ENCODE assay signal across 15 cellular contexts in genomic region chr2:215517391-215517790, GRCh38.
DNase-seq lines count a peak whose midpoint lies in the region; ATAC-seq, FAIRE-seq and TF ChIP-seq lines count a peak whose summit lies in the region.
"Had no signal": no experiment of that assay in that cellular context is flagged by ENCODE, and none has a peak within 500 bp of the region (broad histone marks: within the 10 kb centered on the region; RNA-seq: fewer than 3 reads in every experiment).

No MANE protein-coding gene starts in this region.

- no peak for TF ChIP-seq RAD21 in HepG2 (CRISPR knock-in tag; IDR thresholded peaks at IDR 0.05)

- in situ Hi-C loops in mammary epithelial cell (cut with MboI; ENCODE audit: low sequenced_read_pairs in 2 of 2) (no loop called here), HepG2 (cut with HindIII; ENCODE audit: extremely low pct_ligation_motif_present, low pct_unique_long_range_greater_than_20kb) (no loop called here)

- dilution Hi-C loops in mammary epithelial cell (cut with HindIII; ENCODE audit: low sequenced_read_pairs) = no loop called here

- TF ChIP-seq EP300 in HepG2 (IDR thresholded peaks at IDR 0.05; ENCODE audit: low read depth in 2 of 2, low read length in 2 of 2) = no peak
- no peak for TF ChIP-seq EP300 in HepG2 (CRISPR knock-in tag; IDR thresholded peaks at IDR 0.05; ENCODE audit: borderline replicate concordance)

- H3K4me2 ChIP-seq in mammary epithelial cell (ENCODE audit: insufficient read depth, low read depth, low read length) (no peak overlapping the region), HepG2 (ENCODE audit: low read depth, low read length) (no peak overlapping the region)
- H3K4me2 ChIP-seq: BLaER1 treated with 17β-estradiol and CSF1 and Interleukin-3, amounts not matched to agents 10 nM and 100 nM had no signal

- intact Hi-C loops in mammary epithelial cell (cut with micrococcal nuclease) = no loop called here
- intact Hi-C loops in HepG2 (cut with micrococcal nuclease; ENCODE audit: unreplicated experiment) = no loop called here
- intact Hi-C loops in Right ventricle myocardium superior (cut with DNase I) = no loop called here

- no peak for TF ChIP-seq POLR2A in HepG2 (IDR thresholded peaks at IDR 0.05; ENCODE audit: insufficient read depth in 1 of 2, low read depth in 2 of 2, low read length in 2 of 2)

- H3K9me3 ChIP-seq in mammary epithelial cell (replicated peaks; ENCODE audit: insufficient read depth, low read length) = no peaks in the 10 kb centered on the region
- H3K9me3 ChIP-seq in HepG2 (ENCODE audit: low read length) = no peaks in the 10 kb centered on the region
- H3K9me3 ChIP-seq: BLaER1 treated with 17β-estradiol and CSF1 and Interleukin-3, amounts not matched to agents 10 nM and 100 nM had no signal

- no peak for TF ChIP-seq CTCF in mammary epithelial cell (conservative IDR thresholded peaks at IDR 0.05 in 1 of 2, IDR thresholded peaks at IDR 0.05 in 1 of 2; ENCODE audit: extremely low read depth in 1 of 2, insufficient read depth in 1 of 2, low read depth in 1 of 2, low read length in 2 of 2)
- no peak for TF ChIP-seq CTCF in HepG2 (CRISPR knock-in tag; IDR thresholded peaks at IDR 0.05)

- BruUV-seq in mammary epithelial cell (replicated peaks; lab: Mats Ljungman, UMichigan) = no TSS peak
- BruUV-seq in HepG2 (replicated peaks; lab: Mats Ljungman, UMichigan) = no TSS peak

- H4K20me1 ChIP-seq in mammary epithelial cell (ENCODE audit: insufficient read depth, low read length) = no peaks in the 10 kb centered on the region
- H4K20me1 ChIP-seq in HepG2 (ENCODE audit: insufficient read depth, low read length) = no peaks in the 10 kb centered on the region
- H4K20me1 ChIP-seq: BLaER1 treated with 17β-estradiol and CSF1 and Interleukin-3, amounts not matched to agents 10 nM and 100 nM had no signal

- no peaks in the 10 kb centered on the region for H3K79me2 ChIP-seq in mammary epithelial cell (ENCODE audit: insufficient read depth, low read length)
- no peaks in the 10 kb centered on the region for H3K79me2 ChIP-seq in HepG2 (ENCODE audit: insufficient read depth, low read length)

- ATAC-seq in HepG2 = no peak
- ATAC-seq in Right ventricle myocardium superior (ENCODE audit: poor library complexity) = no peak
- no peak for ATAC-seq in GM21515 (IDR thresholded peaks at IDR 0.05; ENCODE audit: unreplicated experiment)
- ATAC-seq: GM12878 had no signal

- CTCF ChIA-PET in mammary epithelial cell (lab: Charles Lee; ENCODE audit: low non-redundant PET) = no interaction called here
- CTCF ChIA-PET in HepG2 (lab: Yijun Ruan, JAX; ENCODE audit: low intra/inter-chr PET ratio, low total read pairs) = no interaction called here

- H3K4me1 ChIP-seq in mammary epithelial cell (ENCODE audit: insufficient read depth, low read length) (no peaks in the 10 kb centered on the region), HepG2 (ENCODE audit: insufficient read depth, low read length) (peaks cover 3% of the 10 kb centered on the region; the same call in 1 of the 2 replicates)
- H3K4me1 ChIP-seq: BLaER1 treated with 17β-estradiol and CSF1 and Interleukin-3, amounts not matched to agents 10 nM and 100 nM had no signal

- H3K27ac ChIP-seq in mammary epithelial cell (ENCODE audit: insufficient read depth, low read depth, low read length) (no peak overlapping the region), HepG2 (ENCODE audit: extremely low read length, insufficient read depth, low read length) (no peak overlapping the region)
- H3K27ac ChIP-seq: 22Rv1; BLaER1 treated with 17β-estradiol and CSF1 and Interleukin-3, amounts not matched to agents 10 nM and 100 nM; GM23248 had no signal

- POLR2A ChIA-PET in HepG2 (lab: Yijun Ruan, JAX) = no interaction called here

- H3K36me3 ChIP-seq in mammary epithelial cell (ENCODE audit: insufficient read depth, low read length) (no peaks in the 10 kb centered on the region), HepG2 (replicated peaks in 1 of 2; ENCODE audit: control insufficient read depth in 1 of 2, insufficient read depth in 2 of 2, low read length in 2 of 2) (no peaks in the 10 kb centered on the region)
- H3K36me3 ChIP-seq: BLaER1 treated with 17β-estradiol and CSF1 and Interleukin-3, amounts not matched to agents 10 nM and 100 nM had no signal

- no peak for FAIRE-seq in HepG2 (lab: Jason Lieb, UNC)
- FAIRE-seq: GM12878, GM18507 had no signal

- H3K9ac ChIP-seq in mammary epithelial cell (ENCODE audit: insufficient read depth, low read length) (no peak overlapping the region), HepG2 (ENCODE audit: insufficient read depth, low read depth, low read length) (no peak overlapping the region)
- H3K9ac ChIP-seq: BLaER1 treated with 17β-estradiol and CSF1 and Interleukin-3, amounts not matched to agents 10 nM and 100 nM; GM23248 had no signal

- H3K27me3 ChIP-seq in mammary epithelial cell (ENCODE audit: insufficient read depth, low read length) (no peaks in the 10 kb centered on the region), HepG2 (ENCODE audit: control insufficient read depth in 1 of 2, insufficient read depth in 2 of 2, low read length in 2 of 2) (0 out of 5 replicates have a peak, but pooled peaks cover 0 to 1% of the 10 kb centered on the region in 2 experiments)
- H3K27me3 ChIP-seq: BLaER1 treated with 17β-estradiol and CSF1 and Interleukin-3, amounts not matched to agents 10 nM and 100 nM had no signal

- H3K4me3 ChIP-seq in mammary epithelial cell (replicated peaks in 1 of 3; ENCODE audit: insufficient read depth in 1 of 3, low read depth in 2 of 3, low read length in 3 of 3) (no peak overlapping the region), HepG2 (replicated peaks in 1 of 3; ENCODE audit: insufficient read depth in 1 of 3, low read depth in 2 of 3, low read length in 3 of 3) (no peak overlapping the region)
- H3K4me3 ChIP-seq: BLaER1 treated with 17β-estradiol and CSF1 and Interleukin-3, amounts not matched to agents 10 nM and 100 nM; GM12878; GM23248 had no signal

- H2AFZ ChIP-seq in mammary epithelial cell (ENCODE audit: low read depth, low read length) (no peak overlapping the region), HepG2 (ENCODE audit: low read length) (no peak overlapping the region)
- H2AFZ ChIP-seq: GM23248 had no signal

- 100% methylated on average over 2 of the region's 2 CpGs for WGBS in mammary epithelial cell (ENCODE audit: low coverage, missing lambda C conversion rate)
- WGBS in HepG2 (ENCODE audit: low lambda C conversion rate) = 46% methylated on average over 2 of the region's 2 CpGs

- DNase-seq in DMS53 (lab: John Stamatoyannopoulos, UW) (peak; percentile 3), DMS53 treated with DMSO at 0.1 percent for 48 hours (lab: John Stamatoyannopoulos, UW; ENCODE audit: unreplicated experiment) (no peak), mammary epithelial cell (peak; percentile 28), HepG2 (ENCODE audit: low spot score) (no peak), Right ventricle myocardium superior (no peak), anterior cingulate cortex (lab: John Stamatoyannopoulos, UW) (no peak)
- DNase-seq: CD4-positive, CD25-positive, alpha-beta regulatory T cell; DMS79; GM23248; H9 had no signal

TF ChIP-seq in HepG2, 621 proteins besides CTCF, POLR2A, EP300 and RAD21:
- TF ChIP-seq JDP2 (CRISPR knock-in tag; IDR thresholded peaks at IDR 0.05; ENCODE audit: borderline replicate concordance) (no peak), FOSL2 (CRISPR knock-in tag; IDR thresholded peaks at IDR 0.05) (peak; percentile 37; the same call in 1 of the 2 replicates)

Comparison
In these comparisons a context has a peak if more than half of its experiments do, and no peak if none do; other contexts are left out.
1. DNase-seq: peak in DMS53 (single experiment) and mammary epithelial cell (single experiment); none in DMS53 treated with DMSO at 0.1 percent for 48 hours (single experiment), HepG2 (single experiment), Right ventricle myocardium superior (single experiment) and anterior cingulate cortex (0 of 58).